In genomic region chr12:103288016-103288415, GRCh38 we compare ENCODE assay signal across 2 cellular contexts.
TF ChIP-seq lines count a peak whose summit lies in the region.

No MANE protein-coding gene starts in this region.

TF ChIP-seq in GM23338, 12 proteins besides CTCF, POLR2A, EP300 and RAD21 (continued from another document):
- TF ChIP-seq REST (IDR thresholded peaks at IDR 0.05; ENCODE audit: unreplicated experiment), result no peak
- TF ChIP-seq POLR2AphosphoS5 (IDR thresholded peaks at IDR 0.05; ENCODE audit: low read depth), result no peak
- TF ChIP-seq EZH2phosphoT487 (IDR thresholded peaks at IDR 0.05; ENCODE audit: unreplicated experiment), result no peak
- no peak for TF ChIP-seq JUNB (IDR thresholded peaks at IDR 0.05; ENCODE audit: unreplicated experiment)
- TF ChIP-seq EZH2 (IDR thresholded peaks at IDR 0.05; ENCODE audit: low read depth, unreplicated experiment), result no peak
- no peak for TF ChIP-seq NANOG (IDR thresholded peaks at IDR 0.05; ENCODE audit: borderline replicate concordance)
- TF ChIP-seq ETS1 (IDR thresholded peaks at IDR 0.05), result no peak

TF ChIP-seq in WTC11, 78 proteins besides CTCF, POLR2A, EP300 and RAD21 (continued from another document):
- TF ChIP-seq USF2 (CRISPR knock-in tag; IDR thresholded peaks at IDR 0.05) (peak; percentile 59; the same call in 1 of the 2 replicates), ZNF416 (CRISPR knock-in tag; IDR thresholded peaks at IDR 0.05) (no peak), RELA (CRISPR knock-in tag; IDR thresholded peaks at IDR 0.05; ENCODE audit: borderline replicate concordance) (no peak)
